In the genomic region with DNA sequence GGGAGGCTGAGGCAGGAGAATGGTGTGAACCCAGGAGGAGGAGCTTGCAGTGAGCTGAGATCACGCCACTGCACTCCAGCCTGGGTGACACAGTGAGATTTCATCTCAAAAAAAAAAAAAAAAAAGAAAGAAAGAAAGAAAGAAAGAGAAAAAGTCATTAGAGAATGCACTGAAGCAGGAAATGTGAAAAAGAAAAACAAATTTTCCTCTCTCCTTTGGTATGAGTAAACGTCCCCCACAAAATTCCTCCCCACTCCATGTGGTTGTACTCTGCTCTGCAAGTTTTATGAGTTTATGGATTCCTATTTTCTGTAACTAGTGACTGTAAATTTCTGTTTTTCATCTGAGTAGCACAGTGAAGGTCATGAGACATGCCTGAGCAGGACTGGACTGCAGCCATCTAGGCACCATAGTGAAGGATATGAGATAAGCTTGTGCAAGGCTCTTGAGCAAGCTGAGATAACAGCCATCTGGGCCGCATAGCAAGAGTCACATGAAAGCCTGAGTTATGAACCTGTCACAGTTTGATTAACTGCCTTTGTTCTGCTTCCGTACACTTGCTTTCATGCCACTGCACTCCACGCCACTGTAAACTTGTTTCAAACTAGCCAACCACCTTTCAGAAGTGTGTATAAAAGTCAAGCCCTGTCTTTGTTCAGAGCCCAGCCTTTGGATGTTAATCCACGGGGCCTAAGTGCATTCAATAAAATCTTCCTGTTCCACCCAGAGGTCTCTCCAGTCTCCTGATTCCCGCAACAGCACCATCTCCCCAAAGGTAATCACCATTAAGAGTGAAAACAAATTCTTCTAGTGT, we compare ENCODE assay signal across 2 cellular contexts.
TF ChIP-seq lines count a peak whose summit lies in the region.

No MANE protein-coding gene starts in this region.

TF ChIP-seq in IMR-90, 13 proteins besides CTCF, POLR2A, EP300 and RAD21:
- TF ChIP-seq MAZ (IDR thresholded peaks at IDR 0.05; ENCODE audit: borderline replicate concordance, low read depth, low read length) (no peak), CEBPB (IDR thresholded peaks at IDR 0.05; ENCODE audit: low read depth, low read length) (peak; percentile 19; the same call in 1 of the 2 replicates)
TF ChIP-seq in IMR-90: peak in this region for 1.

TF ChIP-seq in GM12878, 131 proteins besides CTCF, POLR2A, EP300 and RAD21:
- TF ChIP-seq, protein P1, sequence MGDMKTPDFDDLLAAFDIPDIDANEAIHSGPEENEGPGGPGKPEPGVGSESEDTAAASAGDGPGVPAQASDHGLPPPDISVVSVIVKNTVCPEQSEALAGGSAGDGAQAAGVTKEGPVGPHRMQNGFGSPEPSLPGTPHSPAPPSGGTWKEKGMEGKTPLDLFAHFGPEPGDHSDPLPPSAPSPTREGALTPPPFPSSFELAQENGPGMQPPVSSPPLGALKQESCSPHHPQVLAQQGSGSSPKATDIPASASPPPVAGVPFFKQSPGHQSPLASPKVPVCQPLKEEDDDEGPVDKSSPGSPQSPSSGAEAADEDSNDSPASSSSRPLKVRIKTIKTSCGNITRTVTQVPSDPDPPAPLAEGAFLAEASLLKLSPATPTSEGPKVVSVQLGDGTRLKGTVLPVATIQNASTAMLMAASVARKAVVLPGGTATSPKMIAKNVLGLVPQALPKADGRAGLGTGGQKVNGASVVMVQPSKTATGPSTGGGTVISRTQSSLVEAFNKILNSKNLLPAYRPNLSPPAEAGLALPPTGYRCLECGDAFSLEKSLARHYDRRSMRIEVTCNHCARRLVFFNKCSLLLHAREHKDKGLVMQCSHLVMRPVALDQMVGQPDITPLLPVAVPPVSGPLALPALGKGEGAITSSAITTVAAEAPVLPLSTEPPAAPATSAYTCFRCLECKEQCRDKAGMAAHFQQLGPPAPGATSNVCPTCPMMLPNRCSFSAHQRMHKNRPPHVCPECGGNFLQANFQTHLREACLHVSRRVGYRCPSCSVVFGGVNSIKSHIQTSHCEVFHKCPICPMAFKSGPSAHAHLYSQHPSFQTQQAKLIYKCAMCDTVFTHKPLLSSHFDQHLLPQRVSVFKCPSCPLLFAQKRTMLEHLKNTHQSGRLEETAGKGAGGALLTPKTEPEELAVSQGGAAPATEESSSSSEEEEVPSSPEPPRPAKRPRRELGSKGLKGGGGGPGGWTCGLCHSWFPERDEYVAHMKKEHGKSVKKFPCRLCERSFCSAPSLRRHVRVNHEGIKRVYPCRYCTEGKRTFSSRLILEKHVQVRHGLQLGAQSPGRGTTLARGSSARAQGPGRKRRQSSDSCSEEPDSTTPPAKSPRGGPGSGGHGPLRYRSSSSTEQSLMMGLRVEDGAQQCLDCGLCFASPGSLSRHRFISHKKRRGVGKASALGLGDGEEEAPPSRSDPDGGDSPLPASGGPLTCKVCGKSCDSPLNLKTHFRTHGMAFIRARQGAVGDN (IDR thresholded peaks at IDR 0.05): no peak
- 0 out of 2 replicates have a peak, but pooled peaks have one; percentile 19 for TF ChIP-seq PAX5 (IDR thresholded peaks at IDR 0.05; ENCODE audit: borderline replicate concordance, low read depth, low read length)
- TF ChIP-seq, protein P2, sequence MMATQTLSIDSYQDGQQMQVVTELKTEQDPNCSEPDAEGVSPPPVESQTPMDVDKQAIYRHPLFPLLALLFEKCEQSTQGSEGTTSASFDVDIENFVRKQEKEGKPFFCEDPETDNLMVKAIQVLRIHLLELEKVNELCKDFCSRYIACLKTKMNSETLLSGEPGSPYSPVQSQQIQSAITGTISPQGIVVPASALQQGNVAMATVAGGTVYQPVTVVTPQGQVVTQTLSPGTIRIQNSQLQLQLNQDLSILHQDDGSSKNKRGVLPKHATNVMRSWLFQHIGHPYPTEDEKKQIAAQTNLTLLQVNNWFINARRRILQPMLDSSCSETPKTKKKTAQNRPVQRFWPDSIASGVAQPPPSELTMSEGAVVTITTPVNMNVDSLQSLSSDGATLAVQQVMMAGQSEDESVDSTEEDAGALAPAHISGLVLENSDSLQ (IDR thresholded peaks at IDR 0.05): peak; percentile 45; the same call in 1 of the 2 replicates
- TF ChIP-seq, protein P3, sequence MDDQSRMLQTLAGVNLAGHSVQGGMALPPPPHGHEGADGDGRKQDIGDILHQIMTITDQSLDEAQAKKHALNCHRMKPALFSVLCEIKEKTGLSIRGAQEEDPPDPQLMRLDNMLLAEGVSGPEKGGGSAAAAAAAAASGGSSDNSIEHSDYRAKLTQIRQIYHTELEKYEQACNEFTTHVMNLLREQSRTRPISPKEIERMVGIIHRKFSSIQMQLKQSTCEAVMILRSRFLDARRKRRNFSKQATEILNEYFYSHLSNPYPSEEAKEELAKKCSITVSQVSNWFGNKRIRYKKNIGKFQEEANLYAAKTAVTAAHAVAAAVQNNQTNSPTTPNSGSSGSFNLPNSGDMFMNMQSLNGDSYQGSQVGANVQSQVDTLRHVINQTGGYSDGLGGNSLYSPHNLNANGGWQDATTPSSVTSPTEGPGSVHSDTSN (IDR thresholded peaks at IDR 0.05; ENCODE audit: insufficient replicate concordance, low read depth, low read length): peak; percentile 71
- TF ChIP-seq, protein P4, sequence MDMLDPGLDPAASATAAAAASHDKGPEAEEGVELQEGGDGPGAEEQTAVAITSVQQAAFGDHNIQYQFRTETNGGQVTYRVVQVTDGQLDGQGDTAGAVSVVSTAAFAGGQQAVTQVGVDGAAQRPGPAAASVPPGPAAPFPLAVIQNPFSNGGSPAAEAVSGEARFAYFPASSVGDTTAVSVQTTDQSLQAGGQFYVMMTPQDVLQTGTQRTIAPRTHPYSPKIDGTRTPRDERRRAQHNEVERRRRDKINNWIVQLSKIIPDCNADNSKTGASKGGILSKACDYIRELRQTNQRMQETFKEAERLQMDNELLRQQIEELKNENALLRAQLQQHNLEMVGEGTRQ (IDR thresholded peaks at IDR 0.05; ENCODE audit: borderline replicate concordance, low read depth, low read length): no peak
- TF ChIP-seq ASH2L (IDR thresholded peaks at IDR 0.05; ENCODE audit: borderline replicate concordance, low read depth): no peak
